Comparison of ENCODE assay signal across 1 cellular context in the genomic region with DNA sequence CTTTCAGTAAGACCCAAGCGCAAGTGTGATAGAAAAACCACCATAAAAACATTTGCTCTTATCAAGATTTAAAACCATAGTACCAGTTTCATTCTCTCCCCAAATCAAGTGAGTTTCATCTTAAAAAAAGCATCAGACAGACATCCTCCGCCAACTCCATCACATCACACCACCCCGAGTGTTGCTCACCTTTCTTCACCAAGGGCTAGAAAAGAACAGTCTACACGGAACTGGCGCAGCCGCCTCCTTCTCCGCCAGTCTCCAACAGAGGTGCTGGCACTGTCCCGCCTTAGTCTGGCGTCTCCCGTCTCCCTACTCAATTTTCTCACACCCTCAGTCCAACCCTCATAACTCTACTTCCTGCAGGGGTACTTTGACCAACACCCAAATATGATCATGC.
TF ChIP-seq lines count a peak whose summit lies in the region.

No MANE protein-coding gene starts in this region.

TF ChIP-seq in GM12878, 131 proteins besides CTCF, POLR2A, EP300 and RAD21:
- TF ChIP-seq CUX1 (IDR thresholded peaks at IDR 0.05; ENCODE audit: insufficient replicate concordance, low read depth, low read length) (no peak), NR2C2 (IDR thresholded peaks at IDR 0.05; ENCODE audit: borderline replicate concordance, control insufficient read depth, insufficient read length, low read depth) (no peak), KDM1A (IDR thresholded peaks at IDR 0.05; ENCODE audit: borderline replicate concordance) (no peak), RELA (IDR thresholded peaks at IDR 0.05; ENCODE audit: borderline replicate concordance, partially characterized antibody) (no peak), HSF1 (IDR thresholded peaks at IDR 0.05; ENCODE audit: low read depth, low read length) (no peak), YBX1 (IDR thresholded peaks at IDR 0.05) (no peak), ESRRA (IDR thresholded peaks at IDR 0.05; ENCODE audit: low read length) (no peak), CHD1 (IDR thresholded peaks at IDR 0.05; ENCODE audit: low read depth, low read length) (no peak), STAT1 (conservative IDR thresholded peaks at IDR 0.05) (no peak), PAX8 (IDR thresholded peaks at IDR 0.05) (no peak), KLF5 (IDR thresholded peaks at IDR 0.05; ENCODE audit: partially characterized antibody) (no peak), ZNF622 (IDR thresholded peaks at IDR 0.05) (no peak), IKZF2 (IDR thresholded peaks at IDR 0.05) (no peak), SMAD1 (IDR thresholded peaks at IDR 0.05; ENCODE audit: low read depth, partially characterized antibody) (no peak), PAX5 (IDR thresholded peaks at IDR 0.05; ENCODE audit: borderline replicate concordance, low read depth, low read length) (no peak)
- TF ChIP-seq, protein P1, sequence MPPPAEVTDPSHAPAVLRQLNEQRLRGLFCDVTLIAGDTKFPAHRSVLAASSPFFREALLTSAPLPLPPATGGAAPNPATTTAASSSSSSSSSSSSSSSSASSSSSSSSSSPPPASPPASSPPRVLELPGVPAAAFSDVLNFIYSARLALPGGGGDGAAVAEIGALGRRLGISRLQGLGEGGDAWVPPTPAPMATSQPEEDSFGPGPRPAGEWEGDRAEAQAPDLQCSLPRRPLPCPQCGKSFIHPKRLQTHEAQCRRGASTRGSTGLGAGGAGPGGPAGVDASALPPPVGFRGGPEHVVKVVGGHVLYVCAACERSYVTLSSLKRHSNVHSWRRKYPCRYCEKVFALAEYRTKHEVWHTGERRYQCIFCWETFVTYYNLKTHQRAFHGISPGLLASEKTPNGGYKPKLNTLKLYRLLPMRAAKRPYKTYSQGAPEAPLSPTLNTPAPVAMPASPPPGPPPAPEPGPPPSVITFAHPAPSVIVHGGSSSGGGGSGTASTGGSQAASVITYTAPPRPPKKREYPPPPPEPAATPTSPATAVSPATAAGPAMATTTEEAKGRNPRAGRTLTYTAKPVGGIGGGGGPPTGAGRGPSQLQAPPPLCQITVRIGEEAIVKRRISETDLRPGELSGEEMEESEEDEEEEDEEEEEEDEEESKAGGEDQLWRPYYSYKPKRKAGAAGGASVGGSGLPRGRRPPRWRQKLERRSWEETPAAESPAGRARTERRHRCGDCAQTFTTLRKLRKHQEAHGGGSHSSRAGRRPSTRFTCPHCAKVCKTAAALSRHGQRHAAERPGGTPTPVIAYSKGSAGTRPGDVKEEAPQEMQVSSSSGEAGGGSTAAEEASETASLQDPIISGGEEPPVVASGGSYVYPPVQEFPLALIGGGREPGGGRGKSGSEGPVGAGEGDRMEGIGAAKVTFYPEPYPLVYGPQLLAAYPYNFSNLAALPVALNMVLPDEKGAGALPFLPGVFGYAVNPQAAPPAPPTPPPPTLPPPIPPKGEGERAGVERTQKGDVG (CRISPR knock-in tag; IDR thresholded peaks at IDR 0.05): no peak
- TF ChIP-seq, protein P2, sequence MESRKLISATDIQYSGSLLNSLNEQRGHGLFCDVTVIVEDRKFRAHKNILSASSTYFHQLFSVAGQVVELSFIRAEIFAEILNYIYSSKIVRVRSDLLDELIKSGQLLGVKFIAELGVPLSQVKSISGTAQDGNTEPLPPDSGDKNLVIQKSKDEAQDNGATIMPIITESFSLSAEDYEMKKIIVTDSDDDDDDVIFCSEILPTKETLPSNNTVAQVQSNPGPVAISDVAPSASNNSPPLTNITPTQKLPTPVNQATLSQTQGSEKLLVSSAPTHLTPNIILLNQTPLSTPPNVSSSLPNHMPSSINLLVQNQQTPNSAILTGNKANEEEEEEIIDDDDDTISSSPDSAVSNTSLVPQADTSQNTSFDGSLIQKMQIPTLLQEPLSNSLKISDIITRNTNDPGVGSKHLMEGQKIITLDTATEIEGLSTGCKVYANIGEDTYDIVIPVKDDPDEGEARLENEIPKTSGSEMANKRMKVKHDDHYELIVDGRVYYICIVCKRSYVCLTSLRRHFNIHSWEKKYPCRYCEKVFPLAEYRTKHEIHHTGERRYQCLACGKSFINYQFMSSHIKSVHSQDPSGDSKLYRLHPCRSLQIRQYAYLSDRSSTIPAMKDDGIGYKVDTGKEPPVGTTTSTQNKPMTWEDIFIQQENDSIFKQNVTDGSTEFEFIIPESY (IDR thresholded peaks at IDR 0.05): no peak
TF ChIP-seq in GM12878: peak in this region for 0.
